Comparison of ENCODE assay signal across 8 cellular contexts in genomic region chrX:56995271-56995994, GRCh38. TPM values are rescaled to one million over a fixed set of nuclear protein-coding genes. Genes with fewer than 3 reads are reported as not detected.
A peak's percentile ranks its signal among the peaks of the same experiment; 100 is the strongest.
DNase-seq lines count a peak whose midpoint lies in the region; ATAC-seq and TF ChIP-seq lines count a peak whose summit lies in the region.

Gene SPIN3 (minus strand): TSS chrX:56995541. CDS start chrX:56994947, 594 bp downstream.

- H3K36me3 ChIP-seq in neural cell (ENCODE audit: insufficient read depth, low read length) (no peaks in the 10 kb centered on the region), stomach smooth muscle (ENCODE audit: control insufficient read depth in 2 of 2, insufficient read depth in 2 of 2, low read length in 2 of 2) (no peaks in the 10 kb centered on the region)

- no peaks in the 10 kb centered on the region for H3K9me2 ChIP-seq in neural cell (ENCODE audit: insufficient read depth, low read length)

- H3K27me3 ChIP-seq in neural cell (ENCODE audit: insufficient read depth, low read depth, low read length) (no peaks in the 10 kb centered on the region), stomach smooth muscle (ENCODE audit: control insufficient read depth in 1 of 2, insufficient read depth in 2 of 2, low read length in 2 of 2) (peaks cover 0 to 9% of the 10 kb centered on the region in 2 donors)

- no peak for TF ChIP-seq EP300 in neural cell (conservative IDR thresholded peaks at IDR 0.05; ENCODE audit: poor library complexity, severe bottlenecking)

- H3K4me1 ChIP-seq in stomach smooth muscle (ENCODE audit: control insufficient read depth, insufficient read depth, low read length): peaks cover 6% of the 10 kb centered on the region

- no peak for TF ChIP-seq RAD21 in neural cell (conservative IDR thresholded peaks at IDR 0.05)

- H3K27ac ChIP-seq in neural cell (ENCODE audit: low read length) (peak within 1 kb of the TSS; percentile 79), stomach smooth muscle (ENCODE audit: low read length) (peak within 1 kb of the TSS; percentile 46)

- H3K4me3 ChIP-seq in neural cell (ENCODE audit: low read length) (peak within 1 kb of the TSS; percentile 79), stomach smooth muscle (ENCODE audit: low read length in 2 of 2) (peak within 1 kb of the TSS; percentile 79 to 84)

- no peaks in the 10 kb centered on the region for H3F3A ChIP-seq in neural cell (ENCODE audit: insufficient read depth, low read length, poor library complexity, severe bottlenecking)

- H4K20me1 ChIP-seq in neural cell (ENCODE audit: insufficient read depth): no peaks in the 10 kb centered on the region

- H3K79me2 ChIP-seq in neural cell (replicated peaks; ENCODE audit: insufficient read depth, low read length): no peaks in the 10 kb centered on the region

- in situ Hi-C loops in Caki2 (cut with HindIII; ENCODE audit: low pct_unique_long_range_greater_than_20kb, low sequenced_read_pairs): no loop called here

- DNase-seq in Caki2 (ENCODE audit: low read depth): peak; percentile 86
- DNase-seq in HS-5 (ENCODE audit: low read depth): peak; percentile 23
- peak; percentile 86 for DNase-seq in RPMI7951 (ENCODE audit: low read depth)
- DNase-seq in activated gamma-delta T cell treated with Interleukin-2 at 50 U/mL for 16 hours: peak; percentile 50
- DNase-seq in foreskin melanocyte: peak; percentile 43

- no peak for TF ChIP-seq CTCF in neural cell (IDR thresholded peaks at IDR 0.05; ENCODE audit: poor library complexity, severe bottlenecking)

- peak; percentile 95 for ATAC-seq in GM21367 (IDR thresholded peaks at IDR 0.05; ENCODE audit: unreplicated experiment)

- peak within 1 kb of the TSS; percentile 23 for H3K4me2 ChIP-seq in neural cell (ENCODE audit: low read length)

- H3K9me3 ChIP-seq in neural cell (ENCODE audit: low read length) (no peaks in the 10 kb centered on the region), stomach smooth muscle (ENCODE audit: control insufficient read depth in 2 of 2, low read length in 2 of 2) (no peaks in the 10 kb centered on the region)

- H2AFZ ChIP-seq in neural cell (ENCODE audit: low read depth, low read length): peak within 1 kb of the TSS; percentile 76

- H3K9ac ChIP-seq in neural cell (ENCODE audit: low read length): peak within 1 kb of the TSS; percentile 79
- peak within 1 kb of the TSS; percentile 69 to 73 for H3K9ac ChIP-seq in stomach smooth muscle (ENCODE audit: low read length in 2 of 2)

TF ChIP-seq in neural cell, 6 proteins besides CTCF, POLR2A, EP300 and RAD21:
- TF ChIP-seq TAF1 (IDR thresholded peaks at IDR 0.05; ENCODE audit: low read depth): peak; percentile 37
- no peak for TF ChIP-seq REST (IDR thresholded peaks at IDR 0.05; ENCODE audit: borderline replicate concordance)
- peak; percentile 69 for TF ChIP-seq POLR2AphosphoS5 (IDR thresholded peaks at IDR 0.05)
- no peak for TF ChIP-seq SMC3 (conservative IDR thresholded peaks at IDR 0.05; ENCODE audit: poor library complexity)
- TF ChIP-seq MXI1 (conservative IDR thresholded peaks at IDR 0.05; ENCODE audit: poor library complexity, severe bottlenecking): peak; percentile 47

RNA-seq across cellular contexts. Expression of gene SPIN3, which starts in this region (rescaled TPM):
- total RNA-seq in Caki2 (2014; rRNA removed; shearing (Covaris generic); ENCODE audit: low replicate concordance): 3.9 and 8.1 TPM in 2 replicates
- total RNA-seq in RPMI7951 (2014; rRNA removed; shearing (Covaris generic)): 10.4 and 13.7 TPM in 2 replicates
- polyA plus RNA-seq in neural cell: 48.7 and 59.9 TPM in 2 replicates
- 41.1 and 50.0 TPM in 2 replicates for polyA minus RNA-seq in neural cell

Comparison
In these comparisons a context has a peak if more than half of its experiments do, and no peak if none do; other contexts are left out.
1. Peak in every context shown above with its lines: DNase-seq, ATAC-seq, H3K4me3 ChIP-seq and H3K27ac ChIP-seq.
2. DNase-seq: peak in every context shown above with its lines; median percentile 86 in Caki2; 86 in RPMI7951; 50 in activated gamma-delta T cell treated with Interleukin-2 at 50 U/mL for 16 hours; 43 in foreskin melanocyte; 23 in HS-5.